Comparison of ENCODE assay signal across 38 cellular contexts in genomic region chr12:53944209-53944608, GRCh38. TPM values are rescaled to one million over a fixed set of nuclear protein-coding genes. Genes with fewer than 3 reads are reported as not detected.
"Had no signal": no experiment of that assay in that cellular context is flagged by ENCODE, and none has a peak within 500 bp of the region (broad histone marks: within the 10 kb centered on the region; RNA-seq: fewer than 3 reads in every experiment).

No MANE protein-coding gene starts in this region.

- DNase-seq: activated CD4-positive, alpha-beta memory T cell treated with anti-CD3 and anti-CD28 coated beads for 36 hours; activated CD4-positive, alpha-beta T cell treated with anti-CD3 and anti-CD28 coated beads for 36 hours; activated CD4-positive, alpha-beta T cell treated with anti-CD3 and anti-CD28 coated beads, Interleukin-2, amount 10 ng/mL, durations not matched to agents 24 days and 14 days; activated CD4-positive, CD25-positive, alpha-beta regulatory T cell; activated CD4-positive, CD25-positive, alpha-beta regulatory T cell treated with anti-CD3 and anti-CD28 coated beads, Interleukin-2, amount 50 U/mL, for 72 hours; activated CD8-positive, alpha-beta memory T cell treated with anti-CD3 and anti-CD28 coated beads, Interleukin-2, amount 10 ng/mL, durations not matched to agents 7 days and 5 days; activated CD8-positive, alpha-beta memory T cell treated with anti-CD3 and anti-CD28 coated beads, Interleukin-2, amount 50 U/mL, for 4 hours; activated CD8-positive, alpha-beta T cell treated with anti-CD3 and anti-CD28 coated beads, Interleukin-2, amount 10 ng/mL, durations not matched to agents 7 days and 5 days; activated effector memory CD4-positive, alpha-beta T cell treated with anti-CD3 and anti-CD28 coated beads, Interleukin-2, amount 50 U/mL, for 16 hours; activated naive CD4-positive, alpha-beta T cell; activated naive CD4-positive, alpha-beta T cell treated with anti-CD3 and anti-CD28 coated beads, Interleukin-2, amount 10 ng/mL, durations not matched to agents 7 days and 5 days; activated naive CD8-positive, alpha-beta T cell treated with anti-CD3 and anti-CD28 coated beads, Interleukin-2, amount 10 ng/mL, durations not matched to agents 7 days and 5 days; activated T-cell treated with anti-CD3 and anti-CD28 coated beads, Interleukin-2, amount 50 U/mL, for 1 hour; activated T-cell treated with anti-CD3 and anti-CD28 coated beads, Interleukin-2, amount 50 U/mL, for 48 hours; central memory CD4-positive, alpha-beta T cell; dorsolateral prefrontal cortex; effector memory CD4-positive, alpha-beta T cell; erythroblast; esophagus squamous epithelium; foreskin melanocyte; heart right ventricle; T-helper 1 cell; T-helper 2 cell had no signal

- H3K27ac ChIP-seq: ascending aorta, breast epithelium, cardiac muscle cell, coronary artery, dorsolateral prefrontal cortex, esophagus squamous epithelium, gastroesophageal sphincter, heart right ventricle had no signal

- H3K9me3 ChIP-seq: ascending aorta, breast epithelium, esophagus squamous epithelium, gastroesophageal sphincter, heart right ventricle had no signal

- H3K4me1 ChIP-seq: breast epithelium, heart right ventricle had no signal

- ATAC-seq: activated CD4-positive, alpha-beta T cell treated with anti-CD3 and anti-CD28 coated beads for 36 hours; activated CD8-positive, alpha-beta memory T cell treated with anti-CD3 and anti-CD28 coated beads, Interleukin-2, amount 10 ng/mL, durations not matched to agents 7 days and 5 days; activated CD8-positive, alpha-beta T cell treated with anti-CD3 and anti-CD28 coated beads, Interleukin-2, amount 10 ng/mL, durations not matched to agents 7 days and 5 days; activated naive CD4-positive, alpha-beta T cell treated with anti-CD3 and anti-CD28 coated beads, Interleukin-2, amount 50 U/mL, for 72 hours; gastroesophageal sphincter; heart right ventricle had no signal

- H3K36me3 Mint-ChIP-seq: activated CD4-positive, alpha-beta memory T cell treated with anti-CD3 and anti-CD28 coated beads for 36 hours; activated CD8-positive, alpha-beta memory T cell treated with anti-CD3 and anti-CD28 coated beads, Interleukin-2, amount 10 ng/mL, durations not matched to agents 7 days and 5 days; activated naive CD8-positive, alpha-beta T cell treated with anti-CD3 and anti-CD28 coated beads, Interleukin-2, amount 10 ng/mL, durations not matched to agents 7 days and 5 days; brain had no signal

- H3K9me3 Mint-ChIP-seq: activated CD4-positive, alpha-beta memory T cell treated with anti-CD3 and anti-CD28 coated beads for 36 hours; activated naive CD4-positive, alpha-beta T cell treated with anti-CD3 and anti-CD28 coated beads, Interleukin-2, amount 10 ng/mL, durations not matched to agents 7 days and 5 days; activated naive CD4-positive, alpha-beta T cell treated with anti-CD3 and anti-CD28 coated beads, Interleukin-2, amount 50 U/mL, for 72 hours; activated naive CD8-positive, alpha-beta T cell treated with anti-CD3 and anti-CD28 coated beads, Interleukin-2, amount 10 ng/mL, durations not matched to agents 7 days and 5 days; activated T-helper 1 cell treated with anti-CD3 and anti-CD28 coated beads, Interleukin-12 subunit alpha, Interleukin-12 subunit beta, Interleukin-2, Interleukin-4 antibody, amounts not matched to agents 30 ng/mL and 10 ng/mL and 1 ng/mL, durations not matched to agents 14 hours and 24 hours and 36 hours; activated T-helper 2 cell treated with anti-CD3 and anti-CD28 coated beads, Interferon-gamma antibody, Interleukin-2, Interleukin-4, amounts not matched to agents 10 μg/mL and 5 μg/mL and 100 μg/mL, durations not matched to agents 14 hours and 24 hours and 36 hours; dendritic cell treated with granulocyte-macrophage colony-stimulating factor and Interleukin-4, amounts not matched to agents 40 ng/mL and 50 ng/mL, for 4 days had no signal

- H3K4me3 ChIP-seq: ascending aorta, breast epithelium, cardiac muscle cell, coronary artery, dorsolateral prefrontal cortex, esophagus squamous epithelium, gastroesophageal sphincter, heart right ventricle had no signal

- H3K36me3 ChIP-seq: ascending aorta, breast epithelium, cardiac muscle cell, esophagus squamous epithelium, gastroesophageal sphincter, heart right ventricle had no signal

- H3K4me1 Mint-ChIP-seq: activated CD4-positive, alpha-beta T cell treated with anti-CD3 and anti-CD28 coated beads for 36 hours; activated CD4-positive, alpha-beta T cell treated with anti-CD3 and anti-CD28 coated beads, Interleukin-2, amount 10 ng/mL, durations not matched to agents 24 days and 14 days; activated CD8-positive, alpha-beta memory T cell treated with anti-CD3 and anti-CD28 coated beads, Interleukin-2, amount 10 ng/mL, durations not matched to agents 7 days and 5 days; brain had no signal

- H3K27ac Mint-ChIP-seq: activated CD4-positive, alpha-beta memory T cell treated with anti-CD3 and anti-CD28 coated beads for 36 hours; activated CD4-positive, alpha-beta T cell treated with anti-CD3 and anti-CD28 coated beads for 36 hours; activated CD4-positive, alpha-beta T cell treated with anti-CD3 and anti-CD28 coated beads, Interleukin-2, amount 10 ng/mL, durations not matched to agents 24 days and 14 days; activated CD8-positive, alpha-beta memory T cell treated with anti-CD3 and anti-CD28 coated beads, Interleukin-2, amount 10 ng/mL, durations not matched to agents 7 days and 5 days; activated CD8-positive, alpha-beta T cell treated with anti-CD3 and anti-CD28 coated beads, Interleukin-2, amount 10 ng/mL, durations not matched to agents 7 days and 5 days; activated naive CD4-positive, alpha-beta T cell treated with anti-CD3 and anti-CD28 coated beads, Interleukin-2, amount 10 ng/mL, durations not matched to agents 7 days and 5 days; activated naive CD4-positive, alpha-beta T cell treated with anti-CD3 and anti-CD28 coated beads, Interleukin-2, amount 50 U/mL, for 72 hours; activated naive CD8-positive, alpha-beta T cell treated with anti-CD3 and anti-CD28 coated beads, Interleukin-2, amount 10 ng/mL, durations not matched to agents 7 days and 5 days; activated T-helper 1 cell treated with anti-CD3 and anti-CD28 coated beads, Interleukin-12 subunit alpha, Interleukin-12 subunit beta, Interleukin-2, Interleukin-4 antibody, amounts not matched to agents 30 ng/mL and 10 ng/mL and 1 ng/mL, durations not matched to agents 14 hours and 24 hours and 36 hours; activated T-helper 2 cell treated with anti-CD3 and anti-CD28 coated beads, Interferon-gamma antibody, Interleukin-2, Interleukin-4, amounts not matched to agents 10 μg/mL and 5 μg/mL and 100 μg/mL, durations not matched to agents 14 hours and 24 hours and 36 hours; brain; dendritic cell treated with granulocyte-macrophage colony-stimulating factor and Interleukin-4, amounts not matched to agents 40 ng/mL and 50 ng/mL, for 4 days had no signal

- H3K4me3 Mint-ChIP-seq: activated CD4-positive, alpha-beta memory T cell treated with anti-CD3 and anti-CD28 coated beads for 36 hours; activated CD4-positive, alpha-beta T cell treated with anti-CD3 and anti-CD28 coated beads for 36 hours; activated CD4-positive, alpha-beta T cell treated with anti-CD3 and anti-CD28 coated beads, Interleukin-2, amount 10 ng/mL, durations not matched to agents 24 days and 14 days; activated CD8-positive, alpha-beta memory T cell treated with anti-CD3 and anti-CD28 coated beads, Interleukin-2, amount 10 ng/mL, durations not matched to agents 7 days and 5 days; activated CD8-positive, alpha-beta T cell treated with anti-CD3 and anti-CD28 coated beads, Interleukin-2, amount 10 ng/mL, durations not matched to agents 7 days and 5 days; activated naive CD4-positive, alpha-beta T cell treated with anti-CD3 and anti-CD28 coated beads, Interleukin-2, amount 10 ng/mL, durations not matched to agents 7 days and 5 days; activated naive CD8-positive, alpha-beta T cell treated with anti-CD3 and anti-CD28 coated beads, Interleukin-2, amount 10 ng/mL, durations not matched to agents 7 days and 5 days; activated T-helper 1 cell treated with anti-CD3 and anti-CD28 coated beads, Interleukin-12 subunit alpha, Interleukin-12 subunit beta, Interleukin-2, Interleukin-4 antibody, amounts not matched to agents 30 ng/mL and 10 ng/mL and 1 ng/mL, durations not matched to agents 14 hours and 24 hours and 36 hours; brain; dendritic cell treated with granulocyte-macrophage colony-stimulating factor and Interleukin-4, amounts not matched to agents 40 ng/mL and 50 ng/mL, for 4 days had no signal

RNA-seq across cellular contexts. Expression of gene HOXC13, which starts 5.6 kb away (rescaled TPM):
- total RNA-seq: activated CD4-positive, alpha-beta memory T cell treated with anti-CD3 and anti-CD28 coated beads for 36 hours; activated CD4-positive, alpha-beta T cell treated with anti-CD3 and anti-CD28 coated beads for 36 hours; activated CD4-positive, alpha-beta T cell treated with anti-CD3 and anti-CD28 coated beads, Interleukin-2, amount 10 ng/mL, durations not matched to agents 24 days and 14 days; activated CD8-positive, alpha-beta memory T cell treated with anti-CD3 and anti-CD28 coated beads for 36 hours; activated CD8-positive, alpha-beta memory T cell treated with anti-CD3 and anti-CD28 coated beads, Interleukin-2, amount 10 ng/mL, durations not matched to agents 7 days and 5 days; activated CD8-positive, alpha-beta T cell treated with anti-CD3 and anti-CD28 coated beads, Interleukin-2, amount 10 ng/mL, durations not matched to agents 7 days and 5 days; activated naive CD4-positive, alpha-beta T cell treated with anti-CD3 and anti-CD28 coated beads, Interleukin-2, amount 50 U/mL, for 72 hours; activated naive CD8-positive, alpha-beta T cell treated with anti-CD3 and anti-CD28 coated beads, Interleukin-2, amount 10 ng/mL, durations not matched to agents 7 days and 5 days; activated T-helper 1 cell treated with anti-CD3 and anti-CD28 coated beads, Interleukin-12 subunit alpha, Interleukin-12 subunit beta, Interleukin-2, Interleukin-4 antibody, amounts not matched to agents 30 ng/mL and 10 ng/mL and 1 ng/mL, durations not matched to agents 14 hours and 24 hours and 36 hours; activated T-helper 2 cell treated with anti-CD3 and anti-CD28 coated beads, Interferon-gamma antibody, Interleukin-2, Interleukin-4, amounts not matched to agents 10 μg/mL and 5 μg/mL and 100 μg/mL, durations not matched to agents 14 hours and 24 hours and 36 hours; ascending aorta; cardiac muscle cell; cerebellum; dorsolateral prefrontal cortex; fibroblast of lung; fibroblast of villous mesenchyme; gastroesophageal sphincter; glomerular endothelial cell; heart right ventricle had no signal
- polyA plus RNA-seq: cardiac muscle cell, fibroblast of lung, heart right ventricle had no signal

RNA-seq across cellular contexts. Expression of gene HOXC12, which starts 10.5 kb away (rescaled TPM):
- total RNA-seq: activated CD4-positive, alpha-beta memory T cell treated with anti-CD3 and anti-CD28 coated beads for 36 hours; activated CD4-positive, alpha-beta T cell treated with anti-CD3 and anti-CD28 coated beads for 36 hours; activated CD4-positive, alpha-beta T cell treated with anti-CD3 and anti-CD28 coated beads, Interleukin-2, amount 10 ng/mL, durations not matched to agents 24 days and 14 days; activated CD8-positive, alpha-beta memory T cell treated with anti-CD3 and anti-CD28 coated beads for 36 hours; activated CD8-positive, alpha-beta memory T cell treated with anti-CD3 and anti-CD28 coated beads, Interleukin-2, amount 10 ng/mL, durations not matched to agents 7 days and 5 days; activated CD8-positive, alpha-beta T cell treated with anti-CD3 and anti-CD28 coated beads, Interleukin-2, amount 10 ng/mL, durations not matched to agents 7 days and 5 days; activated naive CD4-positive, alpha-beta T cell treated with anti-CD3 and anti-CD28 coated beads, Interleukin-2, amount 50 U/mL, for 72 hours; activated naive CD8-positive, alpha-beta T cell treated with anti-CD3 and anti-CD28 coated beads, Interleukin-2, amount 10 ng/mL, durations not matched to agents 7 days and 5 days; activated T-helper 1 cell treated with anti-CD3 and anti-CD28 coated beads, Interleukin-12 subunit alpha, Interleukin-12 subunit beta, Interleukin-2, Interleukin-4 antibody, amounts not matched to agents 30 ng/mL and 10 ng/mL and 1 ng/mL, durations not matched to agents 14 hours and 24 hours and 36 hours; activated T-helper 2 cell treated with anti-CD3 and anti-CD28 coated beads, Interferon-gamma antibody, Interleukin-2, Interleukin-4, amounts not matched to agents 10 μg/mL and 5 μg/mL and 100 μg/mL, durations not matched to agents 14 hours and 24 hours and 36 hours; ascending aorta; cardiac muscle cell; cerebellum; dorsolateral prefrontal cortex; esophagus squamous epithelium; fibroblast of lung; gastroesophageal sphincter; glomerular endothelial cell; heart right ventricle had no signal
- polyA plus RNA-seq: cardiac muscle cell, fibroblast of lung, heart right ventricle had no signal

RNA-seq across cellular contexts. Expression of gene HOXC11, which starts 28.7 kb away (rescaled TPM):
- total RNA-seq: activated CD4-positive, alpha-beta memory T cell treated with anti-CD3 and anti-CD28 coated beads for 36 hours; activated CD4-positive, alpha-beta T cell treated with anti-CD3 and anti-CD28 coated beads for 36 hours; activated CD4-positive, alpha-beta T cell treated with anti-CD3 and anti-CD28 coated beads, Interleukin-2, amount 10 ng/mL, durations not matched to agents 24 days and 14 days; activated CD8-positive, alpha-beta memory T cell treated with anti-CD3 and anti-CD28 coated beads for 36 hours; activated CD8-positive, alpha-beta memory T cell treated with anti-CD3 and anti-CD28 coated beads, Interleukin-2, amount 10 ng/mL, durations not matched to agents 7 days and 5 days; activated CD8-positive, alpha-beta T cell treated with anti-CD3 and anti-CD28 coated beads, Interleukin-2, amount 10 ng/mL, durations not matched to agents 7 days and 5 days; activated naive CD4-positive, alpha-beta T cell treated with anti-CD3 and anti-CD28 coated beads, Interleukin-2, amount 50 U/mL, for 72 hours; activated naive CD8-positive, alpha-beta T cell treated with anti-CD3 and anti-CD28 coated beads, Interleukin-2, amount 10 ng/mL, durations not matched to agents 7 days and 5 days; activated T-helper 1 cell treated with anti-CD3 and anti-CD28 coated beads, Interleukin-12 subunit alpha, Interleukin-12 subunit beta, Interleukin-2, Interleukin-4 antibody, amounts not matched to agents 30 ng/mL and 10 ng/mL and 1 ng/mL, durations not matched to agents 14 hours and 24 hours and 36 hours; activated T-helper 2 cell treated with anti-CD3 and anti-CD28 coated beads, Interferon-gamma antibody, Interleukin-2, Interleukin-4, amounts not matched to agents 10 μg/mL and 5 μg/mL and 100 μg/mL, durations not matched to agents 14 hours and 24 hours and 36 hours; cardiac muscle cell; cerebellum; dorsolateral prefrontal cortex; esophagus squamous epithelium; fibroblast of lung; gastroesophageal sphincter; heart right ventricle had no signal
- polyA plus RNA-seq: cardiac muscle cell, fibroblast of lung, heart right ventricle had no signal

RNA-seq across cellular contexts. Expression of gene HOTAIR, which starts 30.5 kb away (rescaled TPM):
- total RNA-seq: activated CD4-positive, alpha-beta memory T cell treated with anti-CD3 and anti-CD28 coated beads for 36 hours; activated CD4-positive, alpha-beta T cell treated with anti-CD3 and anti-CD28 coated beads for 36 hours; activated CD4-positive, alpha-beta T cell treated with anti-CD3 and anti-CD28 coated beads, Interleukin-2, amount 10 ng/mL, durations not matched to agents 24 days and 14 days; activated CD8-positive, alpha-beta memory T cell treated with anti-CD3 and anti-CD28 coated beads for 36 hours; activated CD8-positive, alpha-beta memory T cell treated with anti-CD3 and anti-CD28 coated beads, Interleukin-2, amount 10 ng/mL, durations not matched to agents 7 days and 5 days; activated CD8-positive, alpha-beta T cell treated with anti-CD3 and anti-CD28 coated beads, Interleukin-2, amount 10 ng/mL, durations not matched to agents 7 days and 5 days; activated naive CD4-positive, alpha-beta T cell treated with anti-CD3 and anti-CD28 coated beads, Interleukin-2, amount 50 U/mL, for 72 hours; activated naive CD8-positive, alpha-beta T cell treated with anti-CD3 and anti-CD28 coated beads, Interleukin-2, amount 10 ng/mL, durations not matched to agents 7 days and 5 days; activated T-helper 1 cell treated with anti-CD3 and anti-CD28 coated beads, Interleukin-12 subunit alpha, Interleukin-12 subunit beta, Interleukin-2, Interleukin-4 antibody, amounts not matched to agents 30 ng/mL and 10 ng/mL and 1 ng/mL, durations not matched to agents 14 hours and 24 hours and 36 hours; activated T-helper 2 cell treated with anti-CD3 and anti-CD28 coated beads, Interferon-gamma antibody, Interleukin-2, Interleukin-4, amounts not matched to agents 10 μg/mL and 5 μg/mL and 100 μg/mL, durations not matched to agents 14 hours and 24 hours and 36 hours; ascending aorta; cardiac muscle cell; cerebellum; dorsolateral prefrontal cortex; esophagus squamous epithelium; fibroblast of lung; heart right ventricle had no signal
- polyA plus RNA-seq: cardiac muscle cell, fibroblast of lung, heart right ventricle had no signal

RNA-seq across cellular contexts. Expression of gene HOXC10, which starts 40.7 kb away (rescaled TPM):
- total RNA-seq: activated CD4-positive, alpha-beta memory T cell treated with anti-CD3 and anti-CD28 coated beads for 36 hours; activated CD4-positive, alpha-beta T cell treated with anti-CD3 and anti-CD28 coated beads for 36 hours; activated CD4-positive, alpha-beta T cell treated with anti-CD3 and anti-CD28 coated beads, Interleukin-2, amount 10 ng/mL, durations not matched to agents 24 days and 14 days; activated CD8-positive, alpha-beta memory T cell treated with anti-CD3 and anti-CD28 coated beads for 36 hours; activated CD8-positive, alpha-beta memory T cell treated with anti-CD3 and anti-CD28 coated beads, Interleukin-2, amount 10 ng/mL, durations not matched to agents 7 days and 5 days; activated CD8-positive, alpha-beta T cell treated with anti-CD3 and anti-CD28 coated beads, Interleukin-2, amount 10 ng/mL, durations not matched to agents 7 days and 5 days; activated naive CD4-positive, alpha-beta T cell treated with anti-CD3 and anti-CD28 coated beads, Interleukin-2, amount 50 U/mL, for 72 hours; activated naive CD8-positive, alpha-beta T cell treated with anti-CD3 and anti-CD28 coated beads, Interleukin-2, amount 10 ng/mL, durations not matched to agents 7 days and 5 days; activated T-helper 1 cell treated with anti-CD3 and anti-CD28 coated beads, Interleukin-12 subunit alpha, Interleukin-12 subunit beta, Interleukin-2, Interleukin-4 antibody, amounts not matched to agents 30 ng/mL and 10 ng/mL and 1 ng/mL, durations not matched to agents 14 hours and 24 hours and 36 hours; activated T-helper 2 cell treated with anti-CD3 and anti-CD28 coated beads, Interferon-gamma antibody, Interleukin-2, Interleukin-4, amounts not matched to agents 10 μg/mL and 5 μg/mL and 100 μg/mL, durations not matched to agents 14 hours and 24 hours and 36 hours; ascending aorta; cardiac muscle cell; cerebellum; fibroblast of lung; gastroesophageal sphincter; heart right ventricle had no signal
- polyA plus RNA-seq: cardiac muscle cell, heart right ventricle had no signal
